35 cellular contexts compared by ENCODE assay signal in genomic region chr4:175087156-175087555, GRCh38.
"Had no signal": no experiment of that assay in that cellular context is flagged by ENCODE, and none has a peak within 500 bp of the region (broad histone marks: within the 10 kb centered on the region; RNA-seq: fewer than 3 reads in every experiment).

No MANE protein-coding gene starts in this region.

- DNase-seq: activated B cell treated with CpG ODN at 0.5 μM for 24 hours; activated CD4-positive, alpha-beta memory T cell treated with anti-CD3 and anti-CD28 coated beads for 36 hours; activated CD4-positive, alpha-beta T cell treated with anti-CD3 and anti-CD28 coated beads for 48 hours; activated CD8-positive, alpha-beta memory T cell treated with anti-CD3 and anti-CD28 coated beads, Interleukin-2, amount 10 ng/mL, durations not matched to agents 7 days and 5 days; activated CD8-positive, alpha-beta memory T cell treated with anti-CD3 and anti-CD28 coated beads, Interleukin-2, amount 50 U/mL, for 4 hours; activated CD8-positive, alpha-beta T cell treated with anti-CD3 and anti-CD28 coated beads, Interleukin-2, amount 10 ng/mL, durations not matched to agents 7 days and 5 days; activated effector memory CD4-positive, alpha-beta T cell treated with anti-CD3 and anti-CD28 coated beads, Interleukin-2, amount 50 U/mL, for 16 hours; activated naive CD4-positive, alpha-beta T cell treated with anti-CD3 and anti-CD28 coated beads for 36 hours; activated naive CD8-positive, alpha-beta T cell treated with anti-CD3 and anti-CD28 coated beads for 36 hours; activated naive CD8-positive, alpha-beta T cell treated with anti-CD3 and anti-CD28 coated beads, Interleukin-2, amount 50 U/mL, for 24 hours; activated T-cell treated with anti-CD3 and anti-CD28 coated beads, Interleukin-2, amount 50 U/mL, for 1 hour; activated T-cell treated with anti-CD3 and anti-CD28 coated beads, Interleukin-2, amount 50 U/mL, for 48 hours; adrenal gland; amygdala; aorta; body of pancreas; central memory CD4-positive, alpha-beta T cell; cerebellar nuclear complex; colonic mucosa; effector CD8-positive, alpha-beta T cell; foreskin keratinocyte; gastrocnemius medialis; glutamatergic neuron; heart right ventricle; T-helper 1 cell; T-helper 17 cell; T1000; WERI-Rb-1 had no signal

- H3K27me3 Mint-ChIP-seq: activated B cell treated with CpG ODN at 0.5 μM for 24 hours; activated CD4-positive, alpha-beta memory T cell treated with anti-CD3 and anti-CD28 coated beads for 36 hours; activated CD8-positive, alpha-beta memory T cell treated with anti-CD3 and anti-CD28 coated beads, Interleukin-2, amount 10 ng/mL, durations not matched to agents 7 days and 5 days; activated naive CD4-positive, alpha-beta T cell treated with anti-CD3 and anti-CD28 coated beads, Interleukin-2, amount 50 U/mL, for 24 hours; activated naive CD8-positive, alpha-beta T cell treated with anti-CD3 and anti-CD28 coated beads for 36 hours; activated naive CD8-positive, alpha-beta T cell treated with anti-CD3 and anti-CD28 coated beads, Interleukin-2, amount 50 U/mL, for 24 hours; T-helper 17 cell had no signal

- ATAC-seq: activated CD4-positive, CD25-positive, alpha-beta regulatory T cell treated with anti-CD3 and anti-CD28 coated beads, Interleukin-2, amount 50 U/mL, for 24 hours; activated CD8-positive, alpha-beta memory T cell treated with anti-CD3 and anti-CD28 coated beads, Interleukin-2, amount 10 ng/mL, durations not matched to agents 7 days and 5 days; activated CD8-positive, alpha-beta T cell treated with anti-CD3 and anti-CD28 coated beads, Interleukin-2, amount 10 ng/mL, durations not matched to agents 7 days and 5 days; activated naive CD8-positive, alpha-beta T cell treated with anti-CD3 and anti-CD28 coated beads, Interleukin-2, amount 50 U/mL, for 24 hours; body of pancreas; esophagus mucosa; foreskin keratinocyte; gastrocnemius medialis; heart right ventricle; T-helper 17 cell had no signal

- H3K27me3 ChIP-seq: adrenal gland, body of pancreas, cardiac muscle cell, colonic mucosa, foreskin keratinocyte, gastrocnemius medialis, heart right ventricle had no signal

- H3K36me3 ChIP-seq: adrenal gland, cardiac muscle cell, colonic mucosa, gastrocnemius medialis, heart right ventricle, WERI-Rb-1 had no signal

- H3K36me3 Mint-ChIP-seq: activated CD4-positive, alpha-beta memory T cell treated with anti-CD3 and anti-CD28 coated beads for 36 hours; activated CD8-positive, alpha-beta memory T cell treated with anti-CD3 and anti-CD28 coated beads, Interleukin-2, amount 10 ng/mL, durations not matched to agents 7 days and 5 days; activated naive CD4-positive, alpha-beta T cell treated with anti-CD3 and anti-CD28 coated beads, Interleukin-2, amount 50 U/mL, for 24 hours; activated naive CD8-positive, alpha-beta T cell treated with anti-CD3 and anti-CD28 coated beads for 36 hours had no signal

- H3K4me3 Mint-ChIP-seq: activated B cell treated with CpG ODN at 0.5 μM for 24 hours; activated CD4-positive, alpha-beta memory T cell treated with anti-CD3 and anti-CD28 coated beads for 36 hours; activated CD8-positive, alpha-beta memory T cell treated with anti-CD3 and anti-CD28 coated beads, Interleukin-2, amount 10 ng/mL, durations not matched to agents 7 days and 5 days; activated CD8-positive, alpha-beta T cell treated with anti-CD3 and anti-CD28 coated beads, Interleukin-2, amount 10 ng/mL, durations not matched to agents 7 days and 5 days; activated naive CD4-positive, alpha-beta T cell treated with anti-CD3 and anti-CD28 coated beads for 36 hours; activated naive CD4-positive, alpha-beta T cell treated with anti-CD3 and anti-CD28 coated beads, Interleukin-2, amount 50 U/mL, for 24 hours; activated naive CD8-positive, alpha-beta T cell treated with anti-CD3 and anti-CD28 coated beads for 36 hours; activated naive CD8-positive, alpha-beta T cell treated with anti-CD3 and anti-CD28 coated beads, Interleukin-2, amount 50 U/mL, for 24 hours; activated T-helper 1 cell treated with anti-CD3 and anti-CD28 coated beads, Interleukin-12 subunit alpha, Interleukin-12 subunit beta, Interleukin-2, Interleukin-4 antibody, amounts not matched to agents 30 ng/mL and 10 ng/mL and 1 ng/mL, durations not matched to agents 14 hours and 24 hours and 36 hours; T-helper 17 cell; T-helper 2 cell treated with Interferon-gamma antibody and Interleukin-4, amounts not matched to agents 5 μg/mL and 100 μg/mL, for 36 hours had no signal

- H3K4me1 Mint-ChIP-seq: activated B cell treated with CpG ODN at 0.5 μM for 24 hours; activated CD8-positive, alpha-beta memory T cell treated with anti-CD3 and anti-CD28 coated beads, Interleukin-2, amount 10 ng/mL, durations not matched to agents 7 days and 5 days; activated naive CD4-positive, alpha-beta T cell treated with anti-CD3 and anti-CD28 coated beads, Interleukin-2, amount 50 U/mL, for 24 hours; activated naive CD8-positive, alpha-beta T cell treated with anti-CD3 and anti-CD28 coated beads for 36 hours; activated naive CD8-positive, alpha-beta T cell treated with anti-CD3 and anti-CD28 coated beads, Interleukin-2, amount 50 U/mL, for 24 hours; T-helper 17 cell had no signal

- H3K9me3 ChIP-seq: adrenal gland, body of pancreas, colonic mucosa, gastrocnemius medialis had no signal

- H3K27ac Mint-ChIP-seq: activated B cell treated with CpG ODN at 0.5 μM for 24 hours; activated CD4-positive, alpha-beta memory T cell treated with anti-CD3 and anti-CD28 coated beads for 36 hours; activated CD8-positive, alpha-beta memory T cell treated with anti-CD3 and anti-CD28 coated beads, Interleukin-2, amount 10 ng/mL, durations not matched to agents 7 days and 5 days; activated CD8-positive, alpha-beta T cell treated with anti-CD3 and anti-CD28 coated beads, Interleukin-2, amount 10 ng/mL, durations not matched to agents 7 days and 5 days; activated naive CD4-positive, alpha-beta T cell treated with anti-CD3 and anti-CD28 coated beads for 36 hours; activated naive CD4-positive, alpha-beta T cell treated with anti-CD3 and anti-CD28 coated beads, Interleukin-2, amount 50 U/mL, for 24 hours; activated naive CD8-positive, alpha-beta T cell treated with anti-CD3 and anti-CD28 coated beads for 36 hours; activated naive CD8-positive, alpha-beta T cell treated with anti-CD3 and anti-CD28 coated beads, Interleukin-2, amount 50 U/mL, for 24 hours; activated T-helper 1 cell treated with anti-CD3 and anti-CD28 coated beads, Interleukin-12 subunit alpha, Interleukin-12 subunit beta, Interleukin-2, Interleukin-4 antibody, amounts not matched to agents 30 ng/mL and 10 ng/mL and 1 ng/mL, durations not matched to agents 14 hours and 24 hours and 36 hours; activated T-helper 2 cell treated with anti-CD3 and anti-CD28 coated beads, Interferon-gamma antibody, Interleukin-2, Interleukin-4, amounts not matched to agents 10 μg/mL and 5 μg/mL and 100 μg/mL, durations not matched to agents 14 hours and 24 hours and 36 hours; T-helper 17 cell; T-helper 2 cell treated with Interferon-gamma antibody and Interleukin-4, amounts not matched to agents 5 μg/mL and 100 μg/mL, for 36 hours had no signal

- H3K4me3 ChIP-seq: adrenal gland, body of pancreas, cardiac muscle cell, colonic mucosa, gastrocnemius medialis, heart right ventricle had no signal

- H3K9me3 Mint-ChIP-seq: activated B cell treated with CpG ODN at 0.5 μM for 24 hours; activated naive CD4-positive, alpha-beta T cell treated with anti-CD3 and anti-CD28 coated beads for 36 hours; activated naive CD4-positive, alpha-beta T cell treated with anti-CD3 and anti-CD28 coated beads, Interleukin-2, amount 50 U/mL, for 24 hours; activated naive CD8-positive, alpha-beta T cell treated with anti-CD3 and anti-CD28 coated beads for 36 hours; activated T-helper 1 cell treated with anti-CD3 and anti-CD28 coated beads, Interleukin-12 subunit alpha, Interleukin-12 subunit beta, Interleukin-2, Interleukin-4 antibody, amounts not matched to agents 30 ng/mL and 10 ng/mL and 1 ng/mL, durations not matched to agents 14 hours and 24 hours and 36 hours had no signal

- H3K4me1 ChIP-seq: adrenal gland, body of pancreas, colonic mucosa, foreskin keratinocyte, gastrocnemius medialis, heart right ventricle had no signal

- H3K27ac ChIP-seq: adrenal gland, body of pancreas, cardiac muscle cell, colonic mucosa, foreskin keratinocyte, gastrocnemius medialis, heart right ventricle, WERI-Rb-1 had no signal
